ENCODE assay signal across 34 cellular contexts in the genomic region with DNA sequence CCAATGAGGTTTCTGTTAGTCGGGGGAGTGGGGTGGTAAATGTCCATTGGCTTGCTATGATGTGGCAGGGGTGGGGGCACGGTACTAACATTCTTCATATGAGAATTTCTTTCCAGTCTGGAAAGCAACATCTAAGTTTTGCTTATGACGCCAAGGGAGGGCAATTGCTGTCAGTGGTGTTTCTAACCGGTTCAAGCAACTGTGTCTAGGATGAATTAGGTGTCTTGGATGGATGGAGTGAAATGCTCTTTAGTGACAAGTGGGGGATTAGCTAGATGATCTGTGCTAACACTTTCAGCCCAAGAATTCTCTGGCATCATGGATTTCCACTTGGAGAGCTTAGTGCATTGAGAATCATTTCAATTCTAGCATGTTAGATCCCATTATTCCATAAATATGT.
"Had no signal": no experiment of that assay in that cellular context is flagged by ENCODE, and none has a peak within 500 bp of the region (broad histone marks: within the 10 kb centered on the region; RNA-seq: fewer than 3 reads in every experiment).

No MANE protein-coding gene starts in this region.

- H3K4me3 Mint-ChIP-seq: activated CD4-positive, alpha-beta T cell treated with anti-CD3 and anti-CD28 coated beads, Interleukin-2, amount 10 ng/mL, durations not matched to agents 24 days and 14 days; activated CD8-positive, alpha-beta T cell treated with anti-CD3 and anti-CD28 coated beads, Interleukin-2, amount 10 ng/mL, durations not matched to agents 7 days and 5 days; activated naive CD4-positive, alpha-beta T cell treated with anti-CD3 and anti-CD28 coated beads for 36 hours; activated T-cell treated with anti-CD3 and anti-CD28 coated beads, Interleukin-2, amount 50 U/mL, for 4 hours; activated T-helper 1 cell treated with anti-CD3 and anti-CD28 coated beads, Interleukin-12 subunit alpha, Interleukin-12 subunit beta, Interleukin-2, Interleukin-4 antibody, amounts not matched to agents 30 ng/mL and 10 ng/mL and 1 ng/mL, durations not matched to agents 14 hours and 24 hours and 36 hours; IgD-negative memory B cell had no signal

- H3K36me3 ChIP-seq: adrenal gland, breast epithelium, MG63 had no signal

- H3K9me3 Mint-ChIP-seq: activated naive CD4-positive, alpha-beta T cell treated with anti-CD3 and anti-CD28 coated beads for 36 hours; activated T-cell treated with anti-CD3 and anti-CD28 coated beads, Interleukin-2, amount 50 U/mL, for 4 hours; activated T-helper 1 cell treated with anti-CD3 and anti-CD28 coated beads, Interleukin-12 subunit alpha, Interleukin-12 subunit beta, Interleukin-2, Interleukin-4 antibody, amounts not matched to agents 30 ng/mL and 10 ng/mL and 1 ng/mL, durations not matched to agents 14 hours and 24 hours and 36 hours had no signal

- DNase-seq: activated CD4-positive, alpha-beta T cell treated with anti-CD3 and anti-CD28 coated beads, Interleukin-2, amount 10 ng/mL, durations not matched to agents 24 days and 14 days; activated CD4-positive, alpha-beta T cell treated with anti-CD3 and anti-CD28 coated beads, Interleukin-2, amount 50 U/mL, for 48 hours; activated CD4-positive, CD25-positive, alpha-beta regulatory T cell; activated CD8-positive, alpha-beta memory T cell treated with anti-CD3 and anti-CD28 coated beads, Interleukin-2, amount 50 U/mL, for 4 hours; activated CD8-positive, alpha-beta T cell treated with anti-CD3 and anti-CD28 coated beads, Interleukin-2, amount 10 ng/mL, durations not matched to agents 7 days and 5 days; activated gamma-delta T cell treated with Interleukin-2 at 50 U/mL for 16 hours; activated naive CD4-positive, alpha-beta T cell treated with anti-CD3 and anti-CD28 coated beads for 36 hours; activated T-cell treated with anti-CD3 and anti-CD28 coated beads for 4 hours; activated T-cell treated with anti-CD3 and anti-CD28 coated beads, Interleukin-2, amount 50 U/mL, for 4 hours; adrenal gland; body of pancreas; Karpas-422; KBM-7; NCI-H1048; NCI-H1105 treated with DMSO at 0.1 percent for 48 hours; NCI-H1436; NCI-H1694; NCI-H1930; NCI-H2081 treated with DMSO at 0.1 percent for 48 hours; NCI-H510A; NCI-H526; NCI-H774; OCI-M1; Right ventricle myocardium superior; SW 1271; T-helper 1 cell; T-helper 2 cell; T-helper 9 cell had no signal

- H3K27me3 ChIP-seq: adrenal gland, body of pancreas, breast epithelium, MG63 had no signal

- H3K4me1 ChIP-seq: adrenal gland, body of pancreas, breast epithelium had no signal

- H3K27ac ChIP-seq: adrenal gland, body of pancreas, breast epithelium, VCaP had no signal

- H3K4me3 ChIP-seq: adrenal gland, body of pancreas, breast epithelium, MG63 had no signal

- H3K36me3 Mint-ChIP-seq: IgD-negative memory B cell had no signal

- H3K4me1 Mint-ChIP-seq: activated CD4-positive, alpha-beta T cell treated with anti-CD3 and anti-CD28 coated beads, Interleukin-2, amount 10 ng/mL, durations not matched to agents 24 days and 14 days; IgD-negative memory B cell had no signal

- H3K27ac Mint-ChIP-seq: activated CD4-positive, alpha-beta T cell treated with anti-CD3 and anti-CD28 coated beads, Interleukin-2, amount 10 ng/mL, durations not matched to agents 24 days and 14 days; activated CD8-positive, alpha-beta T cell treated with anti-CD3 and anti-CD28 coated beads, Interleukin-2, amount 10 ng/mL, durations not matched to agents 7 days and 5 days; activated naive CD4-positive, alpha-beta T cell treated with anti-CD3 and anti-CD28 coated beads for 36 hours; activated naive CD4-positive, alpha-beta T cell treated with anti-CD3 and anti-CD28 coated beads, Interleukin-2, amount 50 U/mL, for 72 hours; activated T-helper 1 cell treated with anti-CD3 and anti-CD28 coated beads, Interleukin-12 subunit alpha, Interleukin-12 subunit beta, Interleukin-2, Interleukin-4 antibody, amounts not matched to agents 30 ng/mL and 10 ng/mL and 1 ng/mL, durations not matched to agents 14 hours and 24 hours and 36 hours; IgD-negative memory B cell had no signal

- ATAC-seq: activated CD8-positive, alpha-beta T cell treated with anti-CD3 and anti-CD28 coated beads, Interleukin-2, amount 10 ng/mL, durations not matched to agents 7 days and 5 days; activated naive CD4-positive, alpha-beta T cell treated with anti-CD3 and anti-CD28 coated beads, Interleukin-2, amount 50 U/mL, for 72 hours; activated T-cell treated with anti-CD3 and anti-CD28 coated beads, Interleukin-2, amount 50 U/mL, for 4 hours; body of pancreas had no signal

- H3K9me3 ChIP-seq: adrenal gland, body of pancreas, breast epithelium, MG63 had no signal
